Comparison of ENCODE assay signal across 8 cellular contexts in the genomic region with DNA sequence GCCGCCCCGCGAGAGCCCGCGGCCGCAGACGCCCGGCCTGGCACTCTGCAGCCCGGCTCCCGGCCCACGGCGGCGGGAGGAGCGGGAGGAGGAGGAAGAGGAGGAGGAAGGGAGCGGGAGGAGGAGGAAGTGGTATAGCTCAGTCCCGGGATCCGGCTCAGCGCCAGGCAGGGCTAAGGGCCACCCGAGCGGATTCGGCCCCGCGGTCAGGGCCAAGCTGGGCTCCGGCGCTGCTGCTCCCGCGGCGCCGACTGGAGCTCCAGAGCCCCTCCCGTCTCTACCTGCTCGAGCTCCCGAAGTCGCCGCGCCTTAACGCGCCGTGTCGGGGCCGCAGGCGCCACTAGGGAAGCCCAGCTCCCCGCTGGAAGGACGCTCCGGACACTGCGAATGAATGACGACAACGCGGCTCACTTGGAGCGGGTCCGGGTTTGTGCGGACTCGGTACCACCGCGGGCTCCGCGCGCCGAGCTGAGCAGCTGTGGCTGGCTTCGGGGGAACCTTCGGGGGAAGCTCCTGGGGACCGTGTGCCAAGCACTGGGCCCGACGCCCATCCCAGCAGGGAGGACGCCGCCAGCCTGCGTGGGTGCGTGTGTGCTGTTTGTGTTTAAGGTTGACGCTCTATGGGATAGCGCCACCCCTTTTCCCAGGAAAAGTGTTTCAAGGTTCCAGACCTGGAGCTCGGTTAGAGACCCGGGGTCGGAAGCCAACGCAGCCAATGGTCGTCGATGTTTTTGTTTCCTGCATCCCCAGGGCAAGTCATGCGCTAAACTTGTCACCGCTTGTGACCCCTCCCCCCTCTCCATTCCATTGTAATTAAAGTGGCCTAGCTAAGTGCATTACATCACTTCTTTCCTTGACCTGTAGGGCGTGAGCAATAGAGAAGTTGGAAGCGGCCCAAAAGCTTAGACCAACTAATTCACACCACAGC. TPM values are rescaled to one million over a fixed set of nuclear protein-coding genes. Genes with fewer than 3 reads are reported as not detected.
A peak's percentile ranks its signal among the peaks of the same experiment; 100 is the strongest.
DNase-seq lines count a peak whose midpoint lies in the region; ATAC-seq, FAIRE-seq and TF ChIP-seq lines count a peak whose summit lies in the region.

A gene (minus strand): TSS at position 94 of the 928 bp plus-strand sequence. CDS start 340 bp downstream, outside the sequence.

- H3K9me3 ChIP-seq in HUES48 (ENCODE audit: control insufficient read depth, insufficient read depth, low read length), result no peaks in the 10 kb centered on the region
- H3K9me3 ChIP-seq in right cardiac atrium (ENCODE audit: control insufficient read depth, low read length), result no peaks in the 10 kb centered on the region
- no peaks in the 10 kb centered on the region for H3K9me3 ChIP-seq in pancreas

- in situ Hi-C loops in astrocyte of the spinal cord (cut with HindIII; ENCODE audit: low sequenced_read_pairs), result no loop called here

- H3K36me3 ChIP-seq in HUES48 (ENCODE audit: control insufficient read depth, insufficient read depth, low read length) (no peaks in the 10 kb centered on the region), pancreas (no peaks in the 10 kb centered on the region)

- under 1% methylated on average over 79 of the region's 79 CpGs for WGBS in right cardiac atrium
- WGBS in pancreas, 2 donors, result 1% methylated on average over 65 to 79 of the region's 79 CpGs

- peak within 1 kb of the TSS; percentile 61 for H3K9ac ChIP-seq in HUES48 (ENCODE audit: low read depth, low read length)

- peaks cover 8% of the 10 kb centered on the region for H3K4me1 ChIP-seq in HUES48 (ENCODE audit: control insufficient read depth, insufficient read depth, low read length)
- H3K4me1 ChIP-seq in right cardiac atrium (ENCODE audit: control insufficient read depth, insufficient read depth, low read length), result no peaks in the 10 kb centered on the region
- H3K4me1 ChIP-seq in pancreas, result peaks cover 0 to 9% (median 8%) of the 10 kb centered on the region in 3 donors

- FAIRE-seq in pancreas (lab: Jason Lieb, UNC), result no peak

- intact Hi-C loops in right cardiac atrium (cut with DNase I), result loop anchor here in 1 of 4 donors (10.0 kb wide), 1 partner anchor 112 kb away; no protein-coding TSS in a partner anchor
- intact Hi-C loops in pancreas (cut with DNase I), result no loop called here

- TF ChIP-seq CTCF in astrocyte of the spinal cord (IDR thresholded peaks at IDR 0.05; ENCODE audit: low read depth, low read length), result no peak
- TF ChIP-seq CTCF in pancreas (IDR thresholded peaks at IDR 0.05), result no peak

- DNase-seq in ELF-1 (ENCODE audit: low read depth, low spot score), result peak; percentile 97
- peak; percentile 88 for DNase-seq in NOMO-1 treated with DMSO at 0.1 percent for 48 hours (lab: John Stamatoyannopoulos, UW; ENCODE audit: unreplicated experiment)
- peak; percentile 68 for DNase-seq in astrocyte of the spinal cord (ENCODE audit: low read depth, low spot score)
- DNase-seq in right cardiac atrium, result peak; percentile 82 to 93 (median 91)
- peak; percentile 86 to 91 (median 87) for DNase-seq in pancreas
- no peak for DNase-seq in stimulated activated naive CD4-positive, alpha-beta T cell (lab: John Stamatoyannopoulos, UW)

- peak; percentile 54 for ATAC-seq in GM21528 (IDR thresholded peaks at IDR 0.05; ENCODE audit: low FRiP score, unreplicated experiment)
- peak; percentile 90 to 92 for ATAC-seq in right cardiac atrium
- ATAC-seq in pancreas, result peak; percentile 79 to 85 (median 80)

- H3K27me3 ChIP-seq in HUES48 (ENCODE audit: control insufficient read depth, insufficient read depth, low read length), result peaks cover 78% of the 10 kb centered on the region
- no peaks in the 10 kb centered on the region for H3K27me3 ChIP-seq in right cardiac atrium (ENCODE audit: control insufficient read depth, insufficient read depth)
- no peaks in the 10 kb centered on the region for H3K27me3 ChIP-seq in pancreas

- peak within 1 kb of the TSS; percentile 87 for H3K27ac ChIP-seq in HUES48 (ENCODE audit: low read depth, low read length)
- H3K27ac ChIP-seq in right cardiac atrium (ENCODE audit: low read length), result peak within 1 kb of the TSS; percentile 94
- peak within 1 kb of the TSS; percentile 94 to 99 (median 96) for H3K27ac ChIP-seq in pancreas

- H3K4me3 ChIP-seq in HUES48 (ENCODE audit: low read depth, low read length) (peak within 1 kb of the TSS; percentile 80), astrocyte of the spinal cord (ENCODE audit: low read depth, low read length) (peak within 1 kb of the TSS; percentile 75), right cardiac atrium (ENCODE audit: low read length) (peak within 1 kb of the TSS; percentile 70), pancreas (peak within 1 kb of the TSS; percentile 53 to 86 (median 80))

RNA-seq across cellular contexts. Expression of the gene that starts here (rescaled TPM):
- total RNA-seq in right cardiac atrium (10 to 100 TPM; 10.2 to 13.6 (median 12.7) TPM), pancreas (10 to 100 TPM in 2 of 6 donors, 1 to 10 TPM in 4; 8.2 to 17.9 (median 9.8) TPM)
- polyA plus RNA-seq in right cardiac atrium (5.1 TPM), pancreas (10 to 100 TPM in 1 of 2 donors, 1 to 10 TPM in 1; 5.3 to 13.0 TPM)

Comparison
In these comparisons a context has a peak if more than half of its experiments do, and no peak if none do; other contexts are left out.
1. DNase-seq: peak in ELF-1 (single experiment), NOMO-1 treated with DMSO at 0.1 percent for 48 hours (single experiment), astrocyte of the spinal cord (single experiment), right cardiac atrium (3 of 3) and pancreas (6 of 6); none in stimulated activated naive CD4-positive, alpha-beta T cell (0 of 6).
2. Peak in every context shown above with its lines, with median percentiles within 50 percentile points of each other: ATAC-seq, H3K27ac ChIP-seq and H3K4me3 ChIP-seq.